11 cellular contexts compared by ENCODE assay signal in the genomic region with DNA sequence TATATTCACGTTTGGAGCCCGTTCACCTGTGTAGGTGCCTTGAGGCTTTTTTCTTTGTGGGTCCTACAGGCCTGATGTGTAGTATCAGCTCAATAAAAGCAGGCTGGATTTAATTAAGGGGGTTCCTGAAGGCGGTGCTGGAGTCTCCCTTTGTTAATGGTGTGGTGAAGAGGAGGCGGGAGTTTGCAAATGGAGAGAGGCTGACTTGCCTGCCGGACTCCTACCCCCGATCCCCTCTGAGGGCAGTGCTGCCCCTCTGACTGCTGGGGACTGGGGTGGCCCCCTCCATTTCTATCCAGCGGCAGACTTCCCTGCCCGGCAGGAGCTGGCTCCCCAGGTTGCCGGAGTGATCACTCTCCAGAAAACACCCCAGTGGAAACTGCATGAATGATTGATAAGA. TPM values are rescaled to one million over a fixed set of nuclear protein-coding genes. Genes with fewer than 3 reads are reported as not detected.
DNase-seq lines count a peak whose midpoint lies in the region; ATAC-seq and TF ChIP-seq lines count a peak whose summit lies in the region.
"Had no signal": no experiment of that assay in that cellular context is flagged by ENCODE, and none has a peak within 500 bp of the region (broad histone marks: within the 10 kb centered on the region; RNA-seq: fewer than 3 reads in every experiment).

No MANE protein-coding gene starts in this region.

- ATAC-seq in Right ventricle myocardium superior (ENCODE audit: poor library complexity) (no peak), upper lobe of left lung (ENCODE audit: low FRiP score in 2 of 2) (no peak), GM18867 (IDR thresholded peaks at IDR 0.05; ENCODE audit: unreplicated experiment) (no peak), left lobe of liver (no peak)

- H3K27ac ChIP-seq in cardiac muscle cell (peak overlapping the region; percentile 88), caudate nucleus (ENCODE audit: low read depth, low read length) (peak overlapping the region; percentile 4), muscle layer of duodenum (ENCODE audit: low read length) (peak overlapping the region; percentile 58), upper lobe of left lung (peak overlapping the region; percentile 66 to 80 (median 78))

- DNase-seq in cardiac muscle cell (ENCODE audit: low read depth in 1 of 2, low spot score in 1 of 2) = no peak
- no peak for DNase-seq in Right ventricle myocardium superior
- no peak for DNase-seq in caudate nucleus (lab: John Stamatoyannopoulos, UW)
- DNase-seq in upper lobe of left lung = no peak
- DNase-seq in NCI-H2227 (lab: John Stamatoyannopoulos, UW; ENCODE audit: unreplicated experiment) = no peak
- no peak for DNase-seq in left lobe of liver (ENCODE audit: low spot score)
- DNase-seq: NCI-H748 treated with DMSO at 0.1 percent for 48 hours, T-helper 2 cell had no signal

- intact Hi-C loops in Right ventricle myocardium superior (cut with DNase I) = no loop called here

- no peak for TF ChIP-seq EP300 in upper lobe of left lung (IDR thresholded peaks at IDR 0.05)

- H3K9me3 ChIP-seq in cardiac muscle cell (ENCODE audit: low read depth) (no peaks in the 10 kb centered on the region), muscle layer of duodenum (ENCODE audit: control insufficient read depth in 1 of 2, low read length in 2 of 2) (no peaks in the 10 kb centered on the region), upper lobe of left lung (no peaks in the 10 kb centered on the region)
- H3K9me3 ChIP-seq: spleen had no signal

- H3K4me3 ChIP-seq in cardiac muscle cell (no peak overlapping the region), muscle layer of duodenum (ENCODE audit: low read depth in 1 of 2, low read length in 2 of 2) (no peak overlapping the region), upper lobe of left lung (no peak overlapping the region)
- H3K4me3 ChIP-seq: spleen had no signal

- H3K36me3 ChIP-seq in cardiac muscle cell = no peaks in the 10 kb centered on the region
- H3K36me3 ChIP-seq in muscle layer of duodenum (ENCODE audit: control insufficient read depth in 1 of 2, insufficient read depth in 2 of 2, low read length in 2 of 2) = peaks cover 7 to 9% of the 10 kb centered on the region in 2 donors
- H3K36me3 ChIP-seq in upper lobe of left lung = peaks cover 0 to 17% (median 8%) of the 10 kb centered on the region in 4 donors

- H3K27me3 ChIP-seq in cardiac muscle cell (no peaks in the 10 kb centered on the region), muscle layer of duodenum (ENCODE audit: low read depth, low read length) (no peaks in the 10 kb centered on the region), upper lobe of left lung (no peaks in the 10 kb centered on the region)
- H3K27me3 ChIP-seq: spleen had no signal

- TF ChIP-seq CTCF in cardiac muscle cell (IDR thresholded peaks at IDR 0.05; ENCODE audit: low read depth, low read length) (no peak), upper lobe of left lung (IDR thresholded peaks at IDR 0.05) (no peak)

- 80 to 82% methylated on average over 9 of the region's 9 CpGs for WGBS in upper lobe of left lung, 2 donors

- TF ChIP-seq POLR2A in upper lobe of left lung (IDR thresholded peaks at IDR 0.05) = no peak

- H3K4me1 ChIP-seq in cardiac muscle cell (ENCODE audit: low read depth) (peaks cover 69% of the 10 kb centered on the region), muscle layer of duodenum (ENCODE audit: control insufficient read depth in 1 of 2, insufficient read depth in 2 of 2, low read length in 2 of 2) (peaks cover 10 to 61% of the 10 kb centered on the region in 2 donors), upper lobe of left lung (peaks cover 53 to 85% (median 72%) of the 10 kb centered on the region in 4 donors)

RNA-seq across cellular contexts. Expression of a gene that starts 45.1 kb away (rescaled TPM):
- 57.1 and 78.8 TPM in 2 replicates for total RNA-seq in cardiac muscle cell
- 48.2 and 57.7 TPM in 2 replicates for polyA plus RNA-seq in cardiac muscle cell
- 44.8 TPM for total RNA-seq in Right ventricle myocardium superior
- total RNA-seq in upper lobe of left lung = 10 to 100 TPM; 51.0 to 99.2 (median 91.8) TPM
- total RNA-seq in left lobe of liver = 15.0 TPM

Comparison
In these comparisons a context has a peak if more than half of its experiments do, and no peak if none do; other contexts are left out.
1. H3K27ac ChIP-seq: peak in every context shown above with its lines; median percentile 88 in cardiac muscle cell; 78 in upper lobe of left lung; 58 in muscle layer of duodenum; 4 in caudate nucleus.